In genomic region chrX:15673970-15674369, GRCh38 we compare ENCODE assay signal across 1 cellular context.
TF ChIP-seq lines count a peak whose summit lies in the region.

No MANE protein-coding gene starts in this region.

TF ChIP-seq in SK-N-SH treated with all-trans-retinoic acid at 6 μM for 48 hours, 23 proteins besides CTCF, POLR2A, EP300 and RAD21 (continued from another document):
- TF ChIP-seq POU6F1 (CRISPR knock-in tag; IDR thresholded peaks at IDR 0.05; ENCODE audit: borderline replicate concordance, low read depth) (no peak), ZFP30 (CRISPR knock-in tag; IDR thresholded peaks at IDR 0.05) (no peak), ARNTL (CRISPR knock-in tag; IDR thresholded peaks at IDR 0.05; ENCODE audit: borderline replicate concordance, low read depth) (no peak), GLIS3 (CRISPR knock-in tag; IDR thresholded peaks at IDR 0.05) (no peak), PPARA (CRISPR knock-in tag; IDR thresholded peaks at IDR 0.05; ENCODE audit: borderline replicate concordance) (no peak), ZC3H10 (CRISPR knock-in tag; IDR thresholded peaks at IDR 0.05) (no peak), CSRNP3 (CRISPR knock-in tag; IDR thresholded peaks at IDR 0.05) (no peak), ZNF565 (CRISPR knock-in tag; conservative IDR thresholded peaks at IDR 0.05; ENCODE audit: low read depth) (no peak), TCF4 (CRISPR knock-in tag; IDR thresholded peaks at IDR 0.05; ENCODE audit: borderline replicate concordance) (no peak), ISL1 (CRISPR knock-in tag; IDR thresholded peaks at IDR 0.05) (no peak), TOX (CRISPR knock-in tag; IDR thresholded peaks at IDR 0.05; ENCODE audit: borderline replicate concordance) (no peak), ESRRG (CRISPR knock-in tag; IDR thresholded peaks at IDR 0.05) (no peak), BACH2 (CRISPR knock-in tag; IDR thresholded peaks at IDR 0.05; ENCODE audit: borderline replicate concordance) (no peak), ZNF8 (CRISPR knock-in tag; IDR thresholded peaks at IDR 0.05) (no peak), RARB (CRISPR knock-in tag; IDR thresholded peaks at IDR 0.05) (no peak)
